Comparison of ENCODE assay signal across 8 cellular contexts in the genomic region with DNA sequence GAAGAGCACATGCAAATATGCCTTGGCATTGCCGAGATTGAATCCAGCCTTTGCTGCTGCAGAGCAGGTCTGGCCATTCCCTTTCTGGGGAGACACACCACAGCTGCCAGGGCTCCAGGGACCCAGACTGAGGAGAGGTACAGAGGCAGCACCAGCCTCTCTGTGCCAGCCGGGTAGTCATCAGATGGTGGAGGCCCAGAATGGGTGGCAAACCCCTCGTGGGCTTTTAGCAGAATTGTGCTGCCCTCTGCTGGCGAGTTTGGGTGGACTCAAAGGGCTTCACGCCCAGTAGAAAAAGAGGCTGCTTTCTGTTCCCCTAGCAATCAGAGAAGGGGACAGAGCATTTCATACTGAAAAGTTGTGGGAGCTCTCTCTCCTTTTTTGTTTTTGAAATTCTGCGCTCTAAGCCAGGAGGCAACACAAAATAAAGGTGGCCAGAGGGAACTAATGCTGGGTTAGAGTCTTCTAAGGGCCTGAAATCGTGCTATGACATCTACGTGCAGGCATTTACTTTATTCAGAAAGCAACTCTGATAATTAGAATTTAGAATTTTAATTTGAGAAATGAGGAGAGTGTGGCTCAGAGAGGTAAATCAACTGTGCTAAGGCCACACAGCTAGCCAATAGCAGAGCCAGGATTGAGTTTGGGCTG.
DNase-seq lines count a peak whose midpoint lies in the region; ATAC-seq lines count a peak whose summit lies in the region.

No MANE protein-coding gene starts in this region.

- DNase-seq in DMS53 (lab: John Stamatoyannopoulos, UW) (peak; percentile 89), HAP-1 (ENCODE audit: low spot score in 2 of 2) (peak; percentile 33 to 86), NCI-H1436 (lab: John Stamatoyannopoulos, UW) (peak; percentile 74), T1000 (lab: John Stamatoyannopoulos, UW) (peak; percentile 61), astrocyte of the hippocampus (ENCODE audit: low read depth, low spot score) (peak; percentile 88), iPS DF 4.7 (ENCODE audit: extremely low read depth, low spot score) (peak; percentile 58)
- peak; percentile 69 for DNase-seq in stimulated activated CD4-positive, alpha-beta T cell treated with anti-CD3 and anti-CD28 coated beads, Interleukin-12 subunit alpha, Interleukin-12 subunit beta, amount 100 ng/mL, for 4 hours

- no peaks in the 10 kb centered on the region for H3K9me3 ChIP-seq in HAP-1

- in situ Hi-C loops in HAP-1 (cut with MboI; ENCODE audit: low sequenced_read_pairs): loop anchor here (10.0 to 25.0 kb wide), 2 partner anchors 299 to 583 kb away; no protein-coding TSS in a partner anchor

- H3K4me1 ChIP-seq in HAP-1: no peaks in the 10 kb centered on the region

- H3K27me3 ChIP-seq in HAP-1 (ENCODE audit: low read depth): peaks cover 4% of the 10 kb centered on the region

- H3K4me3 ChIP-seq in HAP-1: no peak overlapping the region

- no peak for ATAC-seq in GM18858 (IDR thresholded peaks at IDR 0.05; ENCODE audit: unreplicated experiment)

- no peaks in the 10 kb centered on the region for H3K36me3 ChIP-seq in HAP-1 (replicated peaks)
